Comparison of ENCODE assay signal across 1 cellular context in genomic region chr13:33016414-33017409, GRCh38.
TF ChIP-seq lines count a peak whose summit lies in the region.

TSS of gene KL (plus strand) at chr13:33016423. CDS start at chr13:33016441, 18 bp downstream.

TF ChIP-seq in SK-N-SH treated with all-trans-retinoic acid at 6 μM for 48 hours, 23 proteins besides CTCF, POLR2A, EP300 and RAD21 (continued from another document):
- TF ChIP-seq TSHZ2 (CRISPR knock-in tag; IDR thresholded peaks at IDR 0.05) (no peak), CSDC2 (CRISPR knock-in tag; IDR thresholded peaks at IDR 0.05) (no peak), SNAI2 (CRISPR knock-in tag; IDR thresholded peaks at IDR 0.05) (no peak), ZNF70 (CRISPR knock-in tag; IDR thresholded peaks at IDR 0.05) (no peak), GLIS3 (CRISPR knock-in tag; IDR thresholded peaks at IDR 0.05) (no peak)
